ENCODE assay signal across 8 cellular contexts in the genomic region with DNA sequence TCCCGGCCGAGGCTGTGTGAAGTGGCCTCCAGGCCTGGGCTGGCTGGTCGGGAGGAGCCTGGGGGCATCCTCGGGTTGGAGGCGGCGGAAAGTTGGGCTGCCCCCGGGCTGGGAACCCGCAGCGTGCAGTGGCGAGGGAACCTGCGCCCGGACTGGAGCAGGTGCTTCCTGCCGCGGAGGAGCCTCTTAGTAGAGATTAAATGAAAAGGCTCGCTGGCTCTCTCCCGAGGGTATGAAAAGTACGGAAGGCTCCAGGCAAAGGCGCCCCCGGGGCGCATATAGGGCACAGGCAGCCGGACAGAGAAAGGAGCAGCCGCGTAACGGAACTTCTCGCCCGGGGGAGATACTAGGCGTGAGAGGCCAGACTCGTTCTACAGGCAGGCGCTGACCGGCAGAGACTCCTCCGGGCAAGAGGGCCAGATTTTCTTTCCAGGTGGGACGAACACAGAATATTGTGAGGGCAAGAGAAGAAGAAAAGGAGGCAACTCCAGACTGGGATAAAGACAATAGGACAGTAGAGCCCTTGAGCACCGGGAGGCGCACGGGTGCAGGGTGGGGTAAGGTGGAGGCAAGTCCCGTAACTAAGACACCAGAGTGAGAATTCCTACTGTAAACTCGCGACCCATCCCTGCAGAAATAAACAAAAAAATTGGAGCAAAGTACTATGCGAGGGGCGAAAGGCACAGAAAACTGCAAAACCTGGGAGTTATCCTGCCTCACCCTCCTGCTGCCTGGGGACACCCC. TPM values are rescaled to one million over a fixed set of nuclear protein-coding genes. Genes with fewer than 3 reads are reported as not detected.
A peak's percentile ranks its signal among the peaks of the same experiment; 100 is the strongest.
DNase-seq lines count a peak whose midpoint lies in the region; ATAC-seq and TF ChIP-seq lines count a peak whose summit lies in the region.

No MANE protein-coding gene starts in this region.

- H3K27ac Mint-ChIP-seq in activated CD4-positive, alpha-beta memory T cell treated with anti-CD3 and anti-CD28 coated beads for 36 hours, result no peak overlapping the region

- peaks cover 37% of the 10 kb centered on the region for H3K27me3 Mint-ChIP-seq in activated CD4-positive, alpha-beta memory T cell treated with anti-CD3 and anti-CD28 coated beads for 36 hours

- peaks cover 2% of the 10 kb centered on the region for H3K9me3 Mint-ChIP-seq in activated CD4-positive, alpha-beta memory T cell treated with anti-CD3 and anti-CD28 coated beads for 36 hours

- H3K9ac ChIP-seq in BLaER1 (peak overlapping the region; percentile 79), HUES48 (ENCODE audit: low read depth, low read length) (0 out of 2 replicates have a peak overlapping the region, but pooled peaks have one; percentile 12)

- H3K27ac ChIP-seq in BLaER1, result peak overlapping the region; percentile 77
- peak overlapping the region; percentile 93 for H3K27ac ChIP-seq in HUES48 (ENCODE audit: low read depth, low read length)
- peak overlapping the region; percentile 75 to 97 (median 88) for H3K27ac ChIP-seq in heart left ventricle
- H3K27ac ChIP-seq in prostate gland, result no peak overlapping the region

- TF ChIP-seq CTCF in heart left ventricle (IDR thresholded peaks at IDR 0.05) (no peak), prostate gland (IDR thresholded peaks at IDR 0.05) (no peak)

- 1 to 2% (median 1%) methylated on average over 18 to 40 of the region's 40 CpGs for WGBS in heart left ventricle, 4 donors
- WGBS in prostate gland, result 2% methylated on average over 40 of the region's 40 CpGs

- no peaks in the 10 kb centered on the region for H3K36me3 ChIP-seq in BLaER1
- no peaks in the 10 kb centered on the region for H3K36me3 ChIP-seq in HUES48 (ENCODE audit: control insufficient read depth, insufficient read depth, low read length)
- H3K36me3 ChIP-seq in heart left ventricle, result no peaks in the 10 kb centered on the region
- no peaks in the 10 kb centered on the region for H3K36me3 ChIP-seq in prostate gland

- TF ChIP-seq POLR2A in heart left ventricle (IDR thresholded peaks at IDR 0.05) (no peak), prostate gland (IDR thresholded peaks at IDR 0.05) (no peak)

- H3K27me3 ChIP-seq in BLaER1, result no peaks in the 10 kb centered on the region
- peaks cover 52% of the 10 kb centered on the region for H3K27me3 ChIP-seq in HUES48 (ENCODE audit: control insufficient read depth, insufficient read depth, low read length)
- H3K27me3 ChIP-seq in heart left ventricle, result peaks cover 0 to 61% (median 13%) of the 10 kb centered on the region in 9 donors
- H3K27me3 ChIP-seq in prostate gland (replicated peaks; ENCODE audit: insufficient read depth), result peaks cover 18% of the 10 kb centered on the region

- peak overlapping the region; percentile 59 for H3K4me3 Mint-ChIP-seq in activated CD4-positive, alpha-beta memory T cell treated with anti-CD3 and anti-CD28 coated beads for 36 hours

- CTCF ChIA-PET in activated CD4-positive, alpha-beta memory T cell treated with anti-CD3 and anti-CD28 coated beads for 36 hours (lab: Charles Lee), result no interaction called here

- H3K4me2 ChIP-seq in BLaER1, result peak overlapping the region; percentile 85

- intact Hi-C loops in activated CD4-positive, alpha-beta memory T cell treated with anti-CD3 and anti-CD28 coated beads for 36 hours (cut with micrococcal nuclease), result no loop called here
- intact Hi-C loops in heart left ventricle (cut with DNase I), result loop anchor here in 6 of 10 donors (2.0 to 10.0 kb wide), 9 partner anchors 54 to 314 kb away; no protein-coding TSS in a partner anchor
- intact Hi-C loops in prostate gland (cut with DNase I), result loop anchor here (10.0 kb wide), 1 partner anchor 161 kb away; no protein-coding TSS in a partner anchor

- 0 out of 2 replicates have a peak, but pooled peaks cover 4% of the 10 kb centered on the region for H3K4me1 ChIP-seq in BLaER1
- H3K4me1 ChIP-seq in HUES48 (ENCODE audit: control insufficient read depth, insufficient read depth, low read length), result peaks cover 46% of the 10 kb centered on the region
- peaks cover 0 to 11% (median 0%) of the 10 kb centered on the region in 12 donors for H3K4me1 ChIP-seq in heart left ventricle
- H3K4me1 ChIP-seq in prostate gland (replicated peaks), result no peaks in the 10 kb centered on the region

- H3K9me3 ChIP-seq in BLaER1, result peaks cover 31% of the 10 kb centered on the region
- H3K9me3 ChIP-seq in HUES48 (ENCODE audit: control insufficient read depth, insufficient read depth, low read length), result no peaks in the 10 kb centered on the region
- H3K9me3 ChIP-seq in heart left ventricle, result no peaks in the 10 kb centered on the region
- no peaks in the 10 kb centered on the region for H3K9me3 ChIP-seq in prostate gland

- H3K36me3 Mint-ChIP-seq in activated CD4-positive, alpha-beta memory T cell treated with anti-CD3 and anti-CD28 coated beads for 36 hours, result peaks cover 4% of the 10 kb centered on the region

- H3K4me3 ChIP-seq in BLaER1 (peak overlapping the region; percentile 75), HUES48 (ENCODE audit: low read depth, low read length) (peak overlapping the region; percentile 89), heart left ventricle (peak overlapping the region; percentile 65 to 91 (median 75)), prostate gland (peak overlapping the region; percentile 34 to 40)

- ATAC-seq in heart left ventricle, result peak in 1 of 4 donors; percentile 1

- peaks cover 7% of the 10 kb centered on the region for H3K4me1 Mint-ChIP-seq in activated CD4-positive, alpha-beta memory T cell treated with anti-CD3 and anti-CD28 coated beads for 36 hours (ENCODE audit: low read depth)

- peaks cover 45% of the 10 kb centered on the region for H4K20me1 ChIP-seq in BLaER1

- POLR2A ChIA-PET in activated CD4-positive, alpha-beta memory T cell treated with anti-CD3 and anti-CD28 coated beads for 36 hours (lab: Charles Lee), result no interaction called here

- DNase-seq in activated CD4-positive, alpha-beta memory T cell treated with anti-CD3 and anti-CD28 coated beads for 36 hours, result no peak
- DNase-seq in heart left ventricle (peak in 1 of 5 donors; percentile 31), prostate gland (ENCODE audit: low spot score) (no peak), H4 (ENCODE audit: low spot score) (no peak), NOMO-1 (lab: John Stamatoyannopoulos, UW; ENCODE audit: unreplicated experiment in 2 of 2) (no peak), GDM1 (lab: John Stamatoyannopoulos, UW) (no peak)

RNA-seq across cellular contexts. Expression of a gene that starts 0.8 kb away (rescaled TPM):
- total RNA-seq in activated CD4-positive, alpha-beta memory T cell treated with anti-CD3 and anti-CD28 coated beads for 36 hours, result not detected
- total RNA-seq in heart left ventricle (100 to 1,000 TPM; 313 to 594 (median 411) TPM), prostate gland (100 to 1,000 TPM in 1 of 2 donors, under 1 TPM in 1; 0.41 to 125 TPM)
- polyA plus RNA-seq in heart left ventricle, result 100 to 1,000 TPM in 1 of 2 donors, 10 to 100 TPM in 1; 62.5 to 169 TPM
- 29.8 and 32.5 TPM in 2 replicates for total RNA-seq in H4 (2014; rRNA removed; shearing (Covaris generic))

Comparison
In these comparisons a context has a peak if more than half of its experiments do, and no peak if none do; other contexts are left out.
1. H3K27ac ChIP-seq: peak in BLaER1 (single experiment), HUES48 (single experiment) and heart left ventricle (12 of 12); none in prostate gland (0 of 2).
2. H3K4me3 ChIP-seq: peak in every context shown above with its lines; median percentile 89 in HUES48; 75 in BLaER1; 75 in heart left ventricle; 37 in prostate gland.